Comparison of ENCODE assay signal across 1 cellular context in the genomic region with DNA sequence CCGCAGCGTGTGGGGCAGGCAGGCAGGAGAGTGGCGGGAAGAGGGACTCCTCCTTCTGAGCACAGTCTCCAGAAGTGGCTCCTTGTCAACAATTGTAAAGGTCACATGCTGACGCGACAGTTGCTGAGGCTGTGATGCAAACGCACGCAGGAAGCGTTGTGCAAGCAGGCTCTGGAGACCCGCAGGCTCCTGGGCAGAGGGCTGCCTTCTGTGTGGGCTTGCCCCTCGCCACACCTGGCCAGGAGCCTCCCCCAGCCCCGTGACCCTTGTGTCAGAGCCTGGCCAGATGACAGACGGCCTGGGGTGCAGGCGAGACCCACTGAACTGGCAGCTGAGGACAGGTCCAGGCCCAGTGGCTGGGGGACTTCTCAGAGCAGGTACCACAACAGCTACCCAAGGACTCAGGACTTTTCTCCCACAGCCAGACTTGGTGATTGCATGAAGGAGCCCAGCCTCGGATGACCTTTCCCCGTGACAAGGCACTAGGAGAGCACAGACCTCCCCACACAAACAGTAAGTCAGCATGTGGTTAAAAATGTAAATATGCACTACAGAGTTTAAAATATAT.
TF ChIP-seq lines count a peak whose summit lies in the region.

No MANE protein-coding gene starts in this region.

TF ChIP-seq in K562, 482 proteins besides CTCF, POLR2A, EP300 and RAD21 (continued from another document and continues in another):
- TF ChIP-seq PCBP1 (IDR thresholded peaks at IDR 0.05; ENCODE audit: low read depth, low read length, poor library complexity, severe bottlenecking) (no peak), RBM17 (IDR thresholded peaks at IDR 0.05; ENCODE audit: borderline replicate concordance, low read depth, low read length) (no peak), SMAD2 (IDR thresholded peaks at IDR 0.05; ENCODE audit: low read depth, low read length) (no peak), FOXK2 (conservative IDR thresholded peaks at IDR 0.05 in 1 of 2, IDR thresholded peaks at IDR 0.05 in 1 of 2; ENCODE audit: low read depth in 2 of 2) (no peak), ZSCAN29 (IDR thresholded peaks at IDR 0.05) (no peak), ZNF79 (CRISPR knock-in tag; IDR thresholded peaks at IDR 0.05; ENCODE audit: low read depth) (no peak), GABPA (tag; conservative IDR thresholded peaks at IDR 0.05; ENCODE audit: low read depth) (no peak), ZFP1 (CRISPR knock-in tag; IDR thresholded peaks at IDR 0.05) (no peak), NR1H2 (CRISPR knock-in tag; IDR thresholded peaks at IDR 0.05) (no peak), TCF7L2 (IDR thresholded peaks at IDR 0.05; ENCODE audit: low read depth, low read length) (no peak), WHSC1 (IDR thresholded peaks at IDR 0.05; ENCODE audit: low read length) (no peak), MED1 (CRISPR knock-in tag; IDR thresholded peaks at IDR 0.05; ENCODE audit: borderline replicate concordance) (no peak), RFX1 (IDR thresholded peaks at IDR 0.05) (no peak), MECOM (CRISPR knock-in tag; IDR thresholded peaks at IDR 0.05) (peak; percentile 43; the same call in 1 of the 2 replicates), CEBPG (CRISPR knock-in tag; IDR thresholded peaks at IDR 0.05) (peak; percentile 74; the same call in 1 of the 2 replicates), CEBPG (tag; conservative IDR thresholded peaks at IDR 0.05 in 1 of 2, IDR thresholded peaks at IDR 0.05 in 1 of 2) (peak; percentile 70 to 90), RBFOX2 (IDR thresholded peaks at IDR 0.05; ENCODE audit: low read depth, low read length) (peak; percentile 50; the same call in 1 of the 2 replicates), ZC3H8 (IDR thresholded peaks at IDR 0.05) (no peak), NEUROD1 (IDR thresholded peaks at IDR 0.05; ENCODE audit: borderline replicate concordance, low read depth, low read length, partially characterized antibody) (no peak), RNF2 (IDR thresholded peaks at IDR 0.05) (no peak), YY1 (IDR thresholded peaks at IDR 0.05; ENCODE audit: borderline replicate concordance in 1 of 3, control insufficient read depth in 1 of 3, extremely low read depth in 1 of 3, insufficient read depth in 3 of 3, insufficient read length in 1 of 3, insufficient replicate concordance in 2 of 3, low read depth in 1 of 3, low read length in 2 of 3) (no peak), CEBPB (tag; IDR thresholded peaks at IDR 0.05) (peak; percentile 93), ILF3 (IDR thresholded peaks at IDR 0.05; ENCODE audit: borderline replicate concordance) (no peak), ZNF121 (CRISPR knock-in tag; conservative IDR thresholded peaks at IDR 0.05) (no peak), KHSRP (IDR thresholded peaks at IDR 0.05) (no peak)
- TF ChIP-seq, protein P1, sequence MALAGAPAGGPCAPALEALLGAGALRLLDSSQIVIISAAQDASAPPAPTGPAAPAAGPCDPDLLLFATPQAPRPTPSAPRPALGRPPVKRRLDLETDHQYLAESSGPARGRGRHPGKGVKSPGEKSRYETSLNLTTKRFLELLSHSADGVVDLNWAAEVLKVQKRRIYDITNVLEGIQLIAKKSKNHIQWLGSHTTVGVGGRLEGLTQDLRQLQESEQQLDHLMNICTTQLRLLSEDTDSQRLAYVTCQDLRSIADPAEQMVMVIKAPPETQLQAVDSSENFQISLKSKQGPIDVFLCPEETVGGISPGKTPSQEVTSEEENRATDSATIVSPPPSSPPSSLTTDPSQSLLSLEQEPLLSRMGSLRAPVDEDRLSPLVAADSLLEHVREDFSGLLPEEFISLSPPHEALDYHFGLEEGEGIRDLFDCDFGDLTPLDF (CRISPR knock-in tag; IDR thresholded peaks at IDR 0.05), result no peak
- TF ChIP-seq, protein P2, sequence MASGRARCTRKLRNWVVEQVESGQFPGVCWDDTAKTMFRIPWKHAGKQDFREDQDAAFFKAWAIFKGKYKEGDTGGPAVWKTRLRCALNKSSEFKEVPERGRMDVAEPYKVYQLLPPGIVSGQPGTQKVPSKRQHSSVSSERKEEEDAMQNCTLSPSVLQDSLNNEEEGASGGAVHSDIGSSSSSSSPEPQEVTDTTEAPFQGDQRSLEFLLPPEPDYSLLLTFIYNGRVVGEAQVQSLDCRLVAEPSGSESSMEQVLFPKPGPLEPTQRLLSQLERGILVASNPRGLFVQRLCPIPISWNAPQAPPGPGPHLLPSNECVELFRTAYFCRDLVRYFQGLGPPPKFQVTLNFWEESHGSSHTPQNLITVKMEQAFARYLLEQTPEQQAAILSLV (tag; IDR thresholded peaks at IDR 0.05), result no peak
- TF ChIP-seq, protein P3, sequence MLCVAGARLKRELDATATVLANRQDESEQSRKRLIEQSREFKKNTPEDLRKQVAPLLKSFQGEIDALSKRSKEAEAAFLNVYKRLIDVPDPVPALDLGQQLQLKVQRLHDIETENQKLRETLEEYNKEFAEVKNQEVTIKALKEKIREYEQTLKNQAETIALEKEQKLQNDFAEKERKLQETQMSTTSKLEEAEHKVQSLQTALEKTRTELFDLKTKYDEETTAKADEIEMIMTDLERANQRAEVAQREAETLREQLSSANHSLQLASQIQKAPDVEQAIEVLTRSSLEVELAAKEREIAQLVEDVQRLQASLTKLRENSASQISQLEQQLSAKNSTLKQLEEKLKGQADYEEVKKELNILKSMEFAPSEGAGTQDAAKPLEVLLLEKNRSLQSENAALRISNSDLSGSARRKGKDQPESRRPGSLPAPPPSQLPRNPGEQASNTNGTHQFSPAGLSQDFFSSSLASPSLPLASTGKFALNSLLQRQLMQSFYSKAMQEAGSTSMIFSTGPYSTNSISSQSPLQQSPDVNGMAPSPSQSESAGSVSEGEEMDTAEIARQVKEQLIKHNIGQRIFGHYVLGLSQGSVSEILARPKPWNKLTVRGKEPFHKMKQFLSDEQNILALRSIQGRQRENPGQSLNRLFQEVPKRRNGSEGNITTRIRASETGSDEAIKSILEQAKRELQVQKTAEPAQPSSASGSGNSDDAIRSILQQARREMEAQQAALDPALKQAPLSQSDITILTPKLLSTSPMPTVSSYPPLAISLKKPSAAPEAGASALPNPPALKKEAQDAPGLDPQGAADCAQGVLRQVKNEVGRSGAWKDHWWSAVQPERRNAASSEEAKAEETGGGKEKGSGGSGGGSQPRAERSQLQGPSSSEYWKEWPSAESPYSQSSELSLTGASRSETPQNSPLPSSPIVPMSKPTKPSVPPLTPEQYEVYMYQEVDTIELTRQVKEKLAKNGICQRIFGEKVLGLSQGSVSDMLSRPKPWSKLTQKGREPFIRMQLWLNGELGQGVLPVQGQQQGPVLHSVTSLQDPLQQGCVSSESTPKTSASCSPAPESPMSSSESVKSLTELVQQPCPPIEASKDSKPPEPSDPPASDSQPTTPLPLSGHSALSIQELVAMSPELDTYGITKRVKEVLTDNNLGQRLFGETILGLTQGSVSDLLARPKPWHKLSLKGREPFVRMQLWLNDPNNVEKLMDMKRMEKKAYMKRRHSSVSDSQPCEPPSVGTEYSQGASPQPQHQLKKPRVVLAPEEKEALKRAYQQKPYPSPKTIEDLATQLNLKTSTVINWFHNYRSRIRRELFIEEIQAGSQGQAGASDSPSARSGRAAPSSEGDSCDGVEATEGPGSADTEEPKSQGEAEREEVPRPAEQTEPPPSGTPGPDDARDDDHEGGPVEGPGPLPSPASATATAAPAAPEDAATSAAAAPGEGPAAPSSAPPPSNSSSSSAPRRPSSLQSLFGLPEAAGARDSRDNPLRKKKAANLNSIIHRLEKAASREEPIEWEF (CRISPR knock-in tag; IDR thresholded peaks at IDR 0.05), result no peak
- TF ChIP-seq, protein P4, sequence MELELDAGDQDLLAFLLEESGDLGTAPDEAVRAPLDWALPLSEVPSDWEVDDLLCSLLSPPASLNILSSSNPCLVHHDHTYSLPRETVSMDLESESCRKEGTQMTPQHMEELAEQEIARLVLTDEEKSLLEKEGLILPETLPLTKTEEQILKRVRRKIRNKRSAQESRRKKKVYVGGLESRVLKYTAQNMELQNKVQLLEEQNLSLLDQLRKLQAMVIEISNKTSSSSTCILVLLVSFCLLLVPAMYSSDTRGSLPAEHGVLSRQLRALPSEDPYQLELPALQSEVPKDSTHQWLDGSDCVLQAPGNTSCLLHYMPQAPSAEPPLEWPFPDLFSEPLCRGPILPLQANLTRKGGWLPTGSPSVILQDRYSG (tag; conservative IDR thresholded peaks at IDR 0.05; ENCODE audit: low read depth), result no peak; the same call in 1 of the 2 replicates
- TF ChIP-seq, protein P5, sequence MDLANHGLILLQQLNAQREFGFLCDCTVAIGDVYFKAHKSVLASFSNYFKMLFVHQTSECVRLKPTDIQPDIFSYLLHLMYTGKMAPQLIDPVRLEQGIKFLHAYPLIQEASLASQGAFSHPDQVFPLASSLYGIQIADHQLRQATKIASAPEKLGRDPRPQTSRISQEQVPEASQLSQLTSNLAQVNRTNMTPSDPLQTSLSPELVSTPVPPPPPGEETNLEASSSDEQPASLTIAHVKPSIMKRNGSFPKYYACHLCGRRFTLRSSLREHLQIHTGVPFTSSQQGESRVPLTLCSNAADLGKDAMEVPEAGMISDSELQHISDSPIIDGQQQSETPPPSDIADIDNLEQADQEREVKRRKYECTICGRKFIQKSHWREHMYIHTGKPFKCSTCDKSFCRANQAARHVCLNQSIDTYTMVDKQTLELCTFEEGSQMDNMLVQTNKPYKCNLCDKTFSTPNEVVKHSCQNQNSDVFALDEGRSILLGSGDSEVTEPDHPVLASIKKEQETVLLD (IDR thresholded peaks at IDR 0.05), result no peak
- TF ChIP-seq, protein P6, sequence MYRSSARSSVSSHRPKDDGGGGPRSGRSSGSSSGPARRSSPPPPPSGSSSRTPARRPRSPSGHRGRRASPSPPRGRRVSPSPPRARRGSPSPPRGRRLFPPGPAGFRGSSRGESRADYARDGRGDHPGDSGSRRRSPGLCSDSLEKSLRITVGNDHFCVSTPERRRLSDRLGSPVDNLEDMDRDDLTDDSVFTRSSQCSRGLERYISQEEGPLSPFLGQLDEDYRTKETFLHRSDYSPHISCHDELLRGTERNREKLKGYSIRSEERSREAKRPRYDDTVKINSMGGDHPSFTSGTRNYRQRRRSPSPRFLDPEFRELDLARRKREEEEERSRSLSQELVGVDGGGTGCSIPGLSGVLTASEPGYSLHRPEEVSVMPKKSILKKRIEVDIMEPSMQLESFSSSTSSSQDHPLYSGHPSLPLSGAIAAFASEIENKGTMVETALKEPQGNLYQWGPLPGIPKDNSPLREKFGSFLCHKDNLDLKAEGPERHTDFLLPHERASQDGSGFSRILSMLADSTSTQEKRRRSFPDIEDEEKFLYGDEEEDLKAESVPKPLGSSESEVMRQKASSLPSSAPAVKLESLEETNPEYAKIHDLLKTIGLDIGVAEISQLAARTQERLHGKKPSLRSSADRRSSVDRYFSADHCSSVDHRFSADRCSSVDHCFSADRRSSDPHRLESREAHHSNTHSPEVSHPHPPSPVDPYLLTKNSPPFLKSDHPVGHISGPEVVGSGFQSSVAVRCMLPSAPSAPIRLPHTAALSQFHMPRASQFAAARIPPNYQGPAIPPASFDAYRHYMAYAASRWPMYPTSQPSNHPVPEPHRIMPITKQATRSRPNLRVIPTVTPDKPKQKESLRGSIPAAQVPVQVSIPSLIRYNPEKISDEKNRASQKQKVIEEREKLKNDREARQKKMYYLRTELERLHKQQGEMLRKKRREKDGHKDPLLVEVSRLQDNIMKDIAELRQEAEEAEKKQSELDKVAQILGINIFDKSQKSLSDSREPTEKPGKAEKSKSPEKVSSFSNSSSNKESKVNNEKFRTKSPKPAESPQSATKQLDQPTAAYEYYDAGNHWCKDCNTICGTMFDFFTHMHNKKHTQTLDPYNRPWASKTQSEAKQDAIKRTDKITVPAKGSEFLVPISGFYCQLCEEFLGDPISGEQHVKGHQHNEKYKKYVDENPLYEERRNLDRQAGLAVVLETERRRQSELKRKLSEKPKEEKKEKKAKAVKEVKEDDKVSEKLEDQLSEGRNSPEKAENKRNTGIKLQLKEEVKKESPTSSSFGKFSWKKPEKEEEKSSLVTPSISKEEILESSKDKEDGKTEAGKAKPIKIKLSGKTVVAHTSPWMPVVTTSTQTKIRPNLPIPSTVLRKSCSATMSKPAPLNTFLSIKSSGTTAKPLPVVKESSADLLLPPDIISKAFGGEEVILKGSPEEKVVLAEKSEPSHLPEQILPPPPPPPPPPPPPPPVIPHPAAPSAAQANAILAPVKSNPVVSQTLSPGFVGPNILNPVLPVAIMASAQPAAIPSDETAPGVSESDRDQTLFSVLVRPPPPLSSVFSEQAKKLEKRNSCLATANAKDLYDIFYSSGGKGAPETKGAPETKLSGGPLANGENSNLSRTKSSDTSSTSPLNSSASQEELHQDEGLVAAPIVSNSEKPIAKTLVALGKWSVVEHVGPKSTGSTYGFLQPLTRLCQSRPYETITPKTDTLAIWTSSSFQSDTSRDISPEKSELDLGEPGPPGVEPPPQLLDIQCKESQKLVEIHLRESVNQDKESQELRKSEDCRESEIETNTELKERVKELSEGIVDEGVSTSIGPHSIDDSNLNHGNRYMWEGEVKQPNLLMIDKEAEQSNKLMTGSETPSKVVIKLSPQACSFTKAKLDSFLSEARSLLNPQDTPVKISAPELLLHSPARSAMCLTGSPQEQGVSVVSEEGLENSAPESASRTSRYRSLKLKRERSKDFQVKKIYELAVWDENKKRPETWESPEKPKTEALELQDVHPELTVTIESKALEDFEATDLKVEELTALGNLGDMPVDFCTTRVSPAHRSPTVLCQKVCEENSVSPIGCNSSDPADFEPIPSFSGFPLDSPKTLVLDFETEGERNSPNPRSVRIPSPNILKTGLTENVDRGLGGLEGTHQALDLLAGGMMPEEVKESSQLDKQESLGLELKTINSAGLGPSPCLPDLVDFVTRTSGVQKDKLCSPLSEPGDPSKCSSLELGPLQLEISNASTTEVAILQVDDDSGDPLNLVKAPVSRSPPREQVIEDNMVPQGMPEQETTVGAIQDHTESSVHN (IDR thresholded peaks at IDR 0.05; ENCODE audit: borderline replicate concordance in 1 of 2, low read depth in 1 of 2), result no peak
- TF ChIP-seq, protein P7, sequence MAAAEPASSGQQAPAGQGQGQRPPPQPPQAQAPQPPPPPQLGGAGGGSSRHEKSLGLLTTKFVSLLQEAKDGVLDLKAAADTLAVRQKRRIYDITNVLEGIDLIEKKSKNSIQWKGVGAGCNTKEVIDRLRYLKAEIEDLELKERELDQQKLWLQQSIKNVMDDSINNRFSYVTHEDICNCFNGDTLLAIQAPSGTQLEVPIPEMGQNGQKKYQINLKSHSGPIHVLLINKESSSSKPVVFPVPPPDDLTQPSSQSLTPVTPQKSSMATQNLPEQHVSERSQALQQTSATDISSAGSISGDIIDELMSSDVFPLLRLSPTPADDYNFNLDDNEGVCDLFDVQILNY (CRISPR knock-in tag; IDR thresholded peaks at IDR 0.05), result no peak
